ENCODE assay signal across 8 cellular contexts in genomic region chr1:6259491-6260362, GRCh38. TPM values are rescaled to one million over a fixed set of nuclear protein-coding genes. Genes with fewer than 3 reads are reported as not detected.
A peak's percentile ranks its signal among the peaks of the same experiment; 100 is the strongest.
DNase-seq lines count a peak whose midpoint lies in the region; ATAC-seq lines count a peak whose summit lies in the region.

No MANE protein-coding gene starts in this region.

- H3K4me3 Mint-ChIP-seq in activated T-helper 1 cell treated with anti-CD3 and anti-CD28 coated beads, Interleukin-12 subunit alpha, Interleukin-12 subunit beta, Interleukin-2, Interleukin-4 antibody, amounts not matched to agents 30 ng/mL and 10 ng/mL and 1 ng/mL, durations not matched to agents 14 hours and 24 hours and 36 hours, result peak overlapping the region; percentile 46

- H2BK120ac ChIP-seq in neuronal stem cell (ENCODE audit: low read depth, low read length), result no peak overlapping the region

- peak overlapping the region; percentile 60 to 92 for H3K4me3 ChIP-seq in neuronal stem cell (ENCODE audit: low read length in 2 of 2)

- DNase-seq in GDM1 (lab: John Stamatoyannopoulos, UW) (peak; percentile 42), RPMI7951 (ENCODE audit: low read depth) (peak; percentile 82), fibroblast of peridontal ligament (ENCODE audit: extremely low read depth) (peak; percentile 71), neuronal stem cell (ENCODE audit: low spot score) (no peak), stromal cell of bone marrow (ENCODE audit: low read depth) (peak; percentile 52), COR-L47 (lab: John Stamatoyannopoulos, UW) (no peak)
- peak; percentile 80 for DNase-seq in activated T-helper 1 cell treated with anti-CD3 and anti-CD28 coated beads, Interleukin-12 subunit alpha, Interleukin-12 subunit beta, Interleukin-2, Interleukin-4 antibody, amounts not matched to agents 30 ng/mL and 10 ng/mL and 1 ng/mL, durations not matched to agents 14 hours and 24 hours and 36 hours (ENCODE audit: low spot score)

- WGBS in neuronal stem cell (ENCODE audit: extremely low coverage in 2 of 2, insufficient read length in 2 of 2, insufficient replicate concordance in 1 of 2), 2 donors, result no CpG with 5 or more reads among the region's 46 CpGs

- no peak overlapping the region for H4K8ac ChIP-seq in neuronal stem cell (ENCODE audit: low read depth, low read length)

- peak overlapping the region; percentile 91 for H3K18ac ChIP-seq in neuronal stem cell (ENCODE audit: low read length)

- intact Hi-C loops in activated T-helper 1 cell treated with anti-CD3 and anti-CD28 coated beads, Interleukin-12 subunit alpha, Interleukin-12 subunit beta, Interleukin-2, Interleukin-4 antibody, amounts not matched to agents 30 ng/mL and 10 ng/mL and 1 ng/mL, durations not matched to agents 14 hours and 24 hours and 36 hours (cut with micrococcal nuclease), result loop anchor here (2.0 to 5.0 kb wide), 2 partner anchors 13 to 203 kb away; no protein-coding TSS in a partner anchor

- H3K36me3 ChIP-seq in neuronal stem cell (replicated peaks in 1 of 2; ENCODE audit: control insufficient read depth in 2 of 2, insufficient read depth in 2 of 2, low read length in 2 of 2), result peaks cover 6 to 7% of the 10 kb centered on the region in 2 donors

- peak overlapping the region; percentile 24 for H2BK5ac ChIP-seq in neuronal stem cell (ENCODE audit: low read length)

- H2BK12ac ChIP-seq in neuronal stem cell (ENCODE audit: low read length), result peak overlapping the region; percentile 4

- no peak overlapping the region for H4K91ac ChIP-seq in neuronal stem cell (ENCODE audit: low read depth, low read length, poor library complexity)

- H3K27ac ChIP-seq in neuronal stem cell (replicated peaks; ENCODE audit: low read length), result no peak overlapping the region

- no peak overlapping the region for H3K9ac ChIP-seq in neuronal stem cell (ENCODE audit: low read depth, low read length, poor library complexity)

- no peak overlapping the region for H3K23ac ChIP-seq in neuronal stem cell (ENCODE audit: low read depth, low read length, poor library complexity)

- H3K27ac Mint-ChIP-seq in activated T-helper 1 cell treated with anti-CD3 and anti-CD28 coated beads, Interleukin-12 subunit alpha, Interleukin-12 subunit beta, Interleukin-2, Interleukin-4 antibody, amounts not matched to agents 30 ng/mL and 10 ng/mL and 1 ng/mL, durations not matched to agents 14 hours and 24 hours and 36 hours, result no peak overlapping the region

- no peaks in the 10 kb centered on the region for H3K9me3 ChIP-seq in neuronal stem cell (replicated peaks in 1 of 2; ENCODE audit: control insufficient read depth in 2 of 2, insufficient read depth in 1 of 2, low read depth in 1 of 2, low read length in 2 of 2)

- no peak overlapping the region for H3K4ac ChIP-seq in neuronal stem cell (ENCODE audit: low read length)

- peak overlapping the region; percentile 49 for H2BK15ac ChIP-seq in neuronal stem cell (ENCODE audit: low read length)

- H3K27me3 Mint-ChIP-seq in activated T-helper 1 cell treated with anti-CD3 and anti-CD28 coated beads, Interleukin-12 subunit alpha, Interleukin-12 subunit beta, Interleukin-2, Interleukin-4 antibody, amounts not matched to agents 30 ng/mL and 10 ng/mL and 1 ng/mL, durations not matched to agents 14 hours and 24 hours and 36 hours (ENCODE audit: insufficient read depth), result peaks cover 12% of the 10 kb centered on the region

- H3K4me2 ChIP-seq in neuronal stem cell (ENCODE audit: insufficient read depth, low read length, poor library complexity, severe bottlenecking), result peak overlapping the region; percentile 83

- H3K9me3 Mint-ChIP-seq in activated T-helper 1 cell treated with anti-CD3 and anti-CD28 coated beads, Interleukin-12 subunit alpha, Interleukin-12 subunit beta, Interleukin-2, Interleukin-4 antibody, amounts not matched to agents 30 ng/mL and 10 ng/mL and 1 ng/mL, durations not matched to agents 14 hours and 24 hours and 36 hours, result no peaks in the 10 kb centered on the region

- H3K27me3 ChIP-seq in neuronal stem cell (ENCODE audit: control insufficient read depth in 3 of 3, insufficient read depth in 3 of 3, low read depth in 1 of 3, low read length in 3 of 3), result no peaks in the 10 kb centered on the region

- ATAC-seq in HG03442 (IDR thresholded peaks at IDR 0.05; ENCODE audit: unreplicated experiment), result peak; percentile 52

- peak overlapping the region; percentile 86 for H2AFZ ChIP-seq in neuronal stem cell (ENCODE audit: low read length)

- peaks cover 9% of the 10 kb centered on the region for H3K79me1 ChIP-seq in neuronal stem cell (ENCODE audit: low read depth, low read length)

- H3K36me3 Mint-ChIP-seq in activated T-helper 1 cell treated with anti-CD3 and anti-CD28 coated beads, Interleukin-12 subunit alpha, Interleukin-12 subunit beta, Interleukin-2, Interleukin-4 antibody, amounts not matched to agents 30 ng/mL and 10 ng/mL and 1 ng/mL, durations not matched to agents 14 hours and 24 hours and 36 hours (ENCODE audit: low read depth), result no peaks in the 10 kb centered on the region

- H2AK5ac ChIP-seq in neuronal stem cell (ENCODE audit: low read depth, low read length), result peak overlapping the region; percentile 89

- H3K4me1 Mint-ChIP-seq in activated T-helper 1 cell treated with anti-CD3 and anti-CD28 coated beads, Interleukin-12 subunit alpha, Interleukin-12 subunit beta, Interleukin-2, Interleukin-4 antibody, amounts not matched to agents 30 ng/mL and 10 ng/mL and 1 ng/mL, durations not matched to agents 14 hours and 24 hours and 36 hours (ENCODE audit: low read depth), result no peaks in the 10 kb centered on the region

- H3K14ac ChIP-seq in neuronal stem cell (ENCODE audit: low read length), result peak overlapping the region; percentile 9

- H3K4me1 ChIP-seq in neuronal stem cell (ENCODE audit: control insufficient read depth in 2 of 2, insufficient read depth in 1 of 2, low read depth in 1 of 2, low read length in 2 of 2), result peaks cover 10 to 24% of the 10 kb centered on the region in 2 donors

RNA-seq across cellular contexts. Expression of gene GPR153, which starts 1.2 kb away (rescaled TPM):
- total RNA-seq in RPMI7951 (2014; rRNA removed; shearing (Covaris generic)), result 11.8 and 12.6 TPM in 2 replicates
- total RNA-seq in activated T-helper 1 cell treated with anti-CD3 and anti-CD28 coated beads, Interleukin-12 subunit alpha, Interleukin-12 subunit beta, Interleukin-2, Interleukin-4 antibody, amounts not matched to agents 30 ng/mL and 10 ng/mL and 1 ng/mL, durations not matched to agents 14 hours and 24 hours and 36 hours, result 1.4 and 1.6 TPM in 2 replicates
- 21.7 TPM for polyA plus RNA-seq in neuronal stem cell (2013, experiment 1 of 2)
- 21.5 TPM for polyA plus RNA-seq in neuronal stem cell (2013, experiment 2 of 2)

RNA-seq across cellular contexts. Expression of gene HES3, which starts 15.7 kb away (rescaled TPM):
- not detected in 2 replicates for total RNA-seq in RPMI7951 (2014; rRNA removed; shearing (Covaris generic))
- not detected in 2 replicates for total RNA-seq in activated T-helper 1 cell treated with anti-CD3 and anti-CD28 coated beads, Interleukin-12 subunit alpha, Interleukin-12 subunit beta, Interleukin-2, Interleukin-4 antibody, amounts not matched to agents 30 ng/mL and 10 ng/mL and 1 ng/mL, durations not matched to agents 14 hours and 24 hours and 36 hours
- 0.08 TPM for polyA plus RNA-seq in neuronal stem cell (2013, experiment 1 of 2)
- 0.15 TPM for polyA plus RNA-seq in neuronal stem cell (2013, experiment 2 of 2)

RNA-seq across cellular contexts. Expression of gene ICMT, which starts 24.0 kb away (rescaled TPM):
- 101 and 105 TPM in 2 replicates for total RNA-seq in RPMI7951 (2014; rRNA removed; shearing (Covaris generic))
- 65.0 and 65.9 TPM in 2 replicates for total RNA-seq in activated T-helper 1 cell treated with anti-CD3 and anti-CD28 coated beads, Interleukin-12 subunit alpha, Interleukin-12 subunit beta, Interleukin-2, Interleukin-4 antibody, amounts not matched to agents 30 ng/mL and 10 ng/mL and 1 ng/mL, durations not matched to agents 14 hours and 24 hours and 36 hours
- 38.1 TPM for polyA plus RNA-seq in neuronal stem cell (2013, experiment 1 of 2)
- polyA plus RNA-seq in neuronal stem cell (2013, experiment 2 of 2), result 38.5 TPM

RNA-seq across cellular contexts. Expression of gene RNF207, which starts 53.8 kb away (rescaled TPM):
- 4.9 and 5.0 TPM in 2 replicates for total RNA-seq in RPMI7951 (2014; rRNA removed; shearing (Covaris generic))
- 65.8 and 71.6 TPM in 2 replicates for total RNA-seq in activated T-helper 1 cell treated with anti-CD3 and anti-CD28 coated beads, Interleukin-12 subunit alpha, Interleukin-12 subunit beta, Interleukin-2, Interleukin-4 antibody, amounts not matched to agents 30 ng/mL and 10 ng/mL and 1 ng/mL, durations not matched to agents 14 hours and 24 hours and 36 hours
- 0.68 TPM for polyA plus RNA-seq in neuronal stem cell (2013, experiment 1 of 2)
- polyA plus RNA-seq in neuronal stem cell (2013, experiment 2 of 2), result 0.66 TPM

Comparison
In these comparisons a context has a peak if more than half of its experiments do, and no peak if none do; other contexts are left out.
1. DNase-seq: peak in GDM1 (single experiment), RPMI7951 (single experiment), activated T-helper 1 cell treated with anti-CD3 and anti-CD28 coated beads, Interleukin-12 subunit alpha, Interleukin-12 subunit beta, Interleukin-2, Interleukin-4 antibody, amounts not matched to agents 30 ng/mL and 10 ng/mL and 1 ng/mL, durations not matched to agents 14 hours and 24 hours and 36 hours (single experiment), fibroblast of peridontal ligament (single experiment) and stromal cell of bone marrow (single experiment); none in neuronal stem cell (single experiment) and COR-L47 (single experiment).